ENCODE assay signal across 9 cellular contexts in the genomic region with DNA sequence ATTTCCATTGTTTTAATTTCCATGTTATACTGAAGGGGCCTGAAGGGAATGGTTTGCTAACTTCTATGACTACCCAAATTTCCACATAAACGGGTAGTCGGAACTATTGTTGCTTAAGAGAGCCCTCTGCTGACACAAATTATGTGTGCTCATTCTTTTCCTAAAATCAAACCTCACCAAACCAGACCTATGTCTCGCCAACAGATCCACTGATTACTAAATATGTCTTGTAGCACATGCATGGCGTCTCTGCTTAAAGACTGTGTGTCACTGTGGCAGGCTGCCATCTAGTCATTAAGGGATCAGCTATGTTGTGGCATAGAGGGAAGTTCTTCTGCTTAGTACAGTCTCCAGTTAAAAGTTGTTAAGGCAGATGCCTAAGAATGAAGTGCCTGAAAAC. TPM values are rescaled to one million over a fixed set of nuclear protein-coding genes. Genes with fewer than 3 reads are reported as not detected.
A peak's percentile ranks its signal among the peaks of the same experiment; 100 is the strongest.
DNase-seq lines count a peak whose midpoint lies in the region; ATAC-seq and TF ChIP-seq lines count a peak whose summit lies in the region.
"Had no signal": no experiment of that assay in that cellular context is flagged by ENCODE, and none has a peak within 500 bp of the region (broad histone marks: within the 10 kb centered on the region; RNA-seq: fewer than 3 reads in every experiment).

No MANE protein-coding gene starts in this region.

- TF ChIP-seq POLR2A in gastrocnemius medialis (IDR thresholded peaks at IDR 0.05): no peak

- TF ChIP-seq CTCF in AG09309 (IDR thresholded peaks at IDR 0.05; ENCODE audit: control insufficient read depth, insufficient read depth, low read depth, low read length, missing control alignments) (peak; percentile 51), HFFc6 (IDR thresholded peaks at IDR 0.05) (peak; percentile 68), gastrocnemius medialis (IDR thresholded peaks at IDR 0.05 in 4 of 5, conservative IDR thresholded peaks at IDR 0.05 in 1 of 5) (peak in 3 of 5 experiments; percentile 10 to 24 (median 19))

- peaks cover 14% of the 10 kb centered on the region in 2 donors for H3K4me1 ChIP-seq in gastrocnemius medialis

- peak; percentile 35 for DNase-seq in AG09309 (ENCODE audit: low read depth)
- peak; percentile 74 for DNase-seq in HFFc6
- DNase-seq in globus pallidus (ENCODE audit: low spot score): peak; percentile 41
- peak; percentile 18 to 28 for DNase-seq in gastrocnemius medialis
- DNase-seq in T-helper 9 cell: no peak
- no peak for DNase-seq in T-helper 2 cell treated with Interferon-gamma antibody and Interleukin-4, amounts not matched to agents 5 μg/mL and 100 μg/mL, for 36 hours (ENCODE audit: low spot score)

- peaks cover 0 to 2% (median 0%) of the 10 kb centered on the region in 3 donors for H3K27me3 ChIP-seq in gastrocnemius medialis

- no peak overlapping the region for H3K27ac Mint-ChIP-seq in HFFc6
- no peak overlapping the region for H3K27ac Mint-ChIP-seq in T-helper 2 cell treated with Interferon-gamma antibody and Interleukin-4, amounts not matched to agents 5 μg/mL and 100 μg/mL, for 36 hours
- H3K27ac Mint-ChIP-seq: activated naive CD8-positive, alpha-beta T cell had no signal

- in situ Hi-C loops in gastrocnemius medialis (cut with MboI; ENCODE audit: low sequenced_read_pairs in 4 of 4): loop anchor here in 2 of 4 donors (5.0 to 10.0 kb wide), 3 partner anchors 99 to 121 kb away; no protein-coding TSS in a partner anchor

- peak overlapping the region; percentile 46 to 63 (median 54) for H3K27ac ChIP-seq in gastrocnemius medialis

- H3K36me3 Mint-ChIP-seq in HFFc6 (ENCODE audit: low read depth): no peaks in the 10 kb centered on the region
- H3K36me3 Mint-ChIP-seq in T-helper 2 cell treated with Interferon-gamma antibody and Interleukin-4, amounts not matched to agents 5 μg/mL and 100 μg/mL, for 36 hours (ENCODE audit: low read depth): no peaks in the 10 kb centered on the region
- H3K36me3 Mint-ChIP-seq: activated naive CD8-positive, alpha-beta T cell had no signal

- H3K27me3 Mint-ChIP-seq in HFFc6 (ENCODE audit: insufficient read depth): no peaks in the 10 kb centered on the region
- H3K27me3 Mint-ChIP-seq in T-helper 2 cell treated with Interferon-gamma antibody and Interleukin-4, amounts not matched to agents 5 μg/mL and 100 μg/mL, for 36 hours (ENCODE audit: low read depth): no peaks in the 10 kb centered on the region

- intact Hi-C loops in gastrocnemius medialis (cut with DNase I; ENCODE audit: low total_unique reads): loop anchor here (5.0 kb wide), 1 partner anchor 171 kb away; no protein-coding TSS in a partner anchor

- H3K9me3 ChIP-seq in gastrocnemius medialis: no peaks in the 10 kb centered on the region

- H3K36me3 ChIP-seq in gastrocnemius medialis: no peaks in the 10 kb centered on the region

- no peaks in the 10 kb centered on the region for H3K9me3 Mint-ChIP-seq in HFFc6
- H3K9me3 Mint-ChIP-seq in T-helper 2 cell treated with Interferon-gamma antibody and Interleukin-4, amounts not matched to agents 5 μg/mL and 100 μg/mL, for 36 hours: no peaks in the 10 kb centered on the region

- no peak overlapping the region for H3K4me3 ChIP-seq in AG09309 (ENCODE audit: control insufficient read depth, low read depth, low read length)
- H3K4me3 ChIP-seq in gastrocnemius medialis: no peak overlapping the region

- ATAC-seq in SK-N-SH treated with all-trans-retinoic acid at 6 μM for 48 hours: peak; percentile 73
- peak; percentile 75 to 80 for ATAC-seq in gastrocnemius medialis
- ATAC-seq in GM21390 (IDR thresholded peaks at IDR 0.05; ENCODE audit: unreplicated experiment): no peak

- H3K4me3 Mint-ChIP-seq in HFFc6: no peak overlapping the region
- no peak overlapping the region for H3K4me3 Mint-ChIP-seq in T-helper 2 cell treated with Interferon-gamma antibody and Interleukin-4, amounts not matched to agents 5 μg/mL and 100 μg/mL, for 36 hours
- H3K4me3 Mint-ChIP-seq: activated naive CD8-positive, alpha-beta T cell had no signal

- H3K4me1 Mint-ChIP-seq in HFFc6 (ENCODE audit: low read depth): peaks cover 32% of the 10 kb centered on the region
- no peaks in the 10 kb centered on the region for H3K4me1 Mint-ChIP-seq in T-helper 2 cell treated with Interferon-gamma antibody and Interleukin-4, amounts not matched to agents 5 μg/mL and 100 μg/mL, for 36 hours (ENCODE audit: low read depth)

TF ChIP-seq in SK-N-SH treated with all-trans-retinoic acid at 6 μM for 48 hours, 23 proteins besides CTCF, POLR2A, EP300 and RAD21 (continues in another document):
- TF ChIP-seq ZNF70 (CRISPR knock-in tag; IDR thresholded peaks at IDR 0.05) (no peak), TOX (CRISPR knock-in tag; IDR thresholded peaks at IDR 0.05; ENCODE audit: borderline replicate concordance) (no peak), PPARA (CRISPR knock-in tag; IDR thresholded peaks at IDR 0.05; ENCODE audit: borderline replicate concordance) (no peak), ZFP3 (CRISPR knock-in tag; IDR thresholded peaks at IDR 0.05) (no peak), PATZ1 (CRISPR knock-in tag; IDR thresholded peaks at IDR 0.05; ENCODE audit: borderline replicate concordance) (no peak), ESRRG (CRISPR knock-in tag; IDR thresholded peaks at IDR 0.05) (no peak), BACH2 (CRISPR knock-in tag; IDR thresholded peaks at IDR 0.05; ENCODE audit: borderline replicate concordance) (no peak), TCF4 (CRISPR knock-in tag; IDR thresholded peaks at IDR 0.05; ENCODE audit: borderline replicate concordance) (no peak), OSR1 (CRISPR knock-in tag; IDR thresholded peaks at IDR 0.05) (no peak), ARNTL (CRISPR knock-in tag; IDR thresholded peaks at IDR 0.05; ENCODE audit: borderline replicate concordance, low read depth) (no peak), ZNF8 (CRISPR knock-in tag; IDR thresholded peaks at IDR 0.05) (no peak), ISL1 (CRISPR knock-in tag; IDR thresholded peaks at IDR 0.05) (no peak), ZFP30 (CRISPR knock-in tag; IDR thresholded peaks at IDR 0.05) (no peak), CSRNP3 (CRISPR knock-in tag; IDR thresholded peaks at IDR 0.05) (no peak), SNAI2 (CRISPR knock-in tag; IDR thresholded peaks at IDR 0.05) (no peak)
- TF ChIP-seq, protein P1, sequence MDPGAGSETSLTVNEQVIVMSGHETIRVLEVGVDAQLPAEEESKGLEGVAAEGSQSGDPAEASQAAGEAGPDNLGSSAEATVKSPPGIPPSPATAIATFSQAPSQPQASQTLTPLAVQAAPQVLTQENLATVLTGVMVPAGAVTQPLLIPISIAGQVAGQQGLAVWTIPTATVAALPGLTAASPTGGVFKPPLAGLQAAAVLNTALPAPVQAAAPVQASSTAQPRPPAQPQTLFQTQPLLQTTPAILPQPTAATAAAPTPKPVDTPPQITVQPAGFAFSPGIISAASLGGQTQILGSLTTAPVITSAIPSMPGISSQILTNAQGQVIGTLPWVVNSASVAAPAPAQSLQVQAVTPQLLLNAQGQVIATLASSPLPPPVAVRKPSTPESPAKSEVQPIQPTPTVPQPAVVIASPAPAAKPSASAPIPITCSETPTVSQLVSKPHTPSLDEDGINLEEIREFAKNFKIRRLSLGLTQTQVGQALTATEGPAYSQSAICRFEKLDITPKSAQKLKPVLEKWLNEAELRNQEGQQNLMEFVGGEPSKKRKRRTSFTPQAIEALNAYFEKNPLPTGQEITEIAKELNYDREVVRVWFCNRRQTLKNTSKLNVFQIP (CRISPR knock-in tag; IDR thresholded peaks at IDR 0.05; ENCODE audit: borderline replicate concordance, low read depth): no peak

RNA-seq across cellular contexts. Expression of gene PIR, which starts 25.1 kb away (rescaled TPM):
- total RNA-seq in HFFc6 (2021; fragmentation: NEBNext Ultra II Directional; extraction: Animal tissue kit (Norgen Biotek cat#: 25700)): 1 to 10 TPM; 4.3 to 8.8 (median 6.7) TPM
- 10 to 100 TPM in 3 of 4 donors, 1 to 10 TPM in 1; 9.4 to 20.2 (median 14.2) TPM for total RNA-seq in gastrocnemius medialis

RNA-seq across cellular contexts. Expression of gene BMX, which starts 32.6 kb away (rescaled TPM):
- not detected for total RNA-seq in HFFc6 (2021; fragmentation: NEBNext Ultra II Directional; extraction: Animal tissue kit (Norgen Biotek cat#: 25700))
- total RNA-seq in gastrocnemius medialis: 1 to 10 TPM in 2 of 4 donors, under 1 TPM in 2; 0.40 to 2.4 (median 0.82) TPM

Comparison
In these comparisons a context has a peak if more than half of its experiments do, and no peak if none do; other contexts are left out.
1. DNase-seq: peak in AG09309 (single experiment), HFFc6 (single experiment), globus pallidus (single experiment) and gastrocnemius medialis (2 of 2); none in T-helper 9 cell (single experiment) and T-helper 2 cell treated with Interferon-gamma antibody and Interleukin-4, amounts not matched to agents 5 μg/mL and 100 μg/mL, for 36 hours (single experiment).
2. Peak in every context shown above with its lines, with median percentiles within 50 percentile points of each other: CTCF ChIP-seq.